In the genomic region with DNA sequence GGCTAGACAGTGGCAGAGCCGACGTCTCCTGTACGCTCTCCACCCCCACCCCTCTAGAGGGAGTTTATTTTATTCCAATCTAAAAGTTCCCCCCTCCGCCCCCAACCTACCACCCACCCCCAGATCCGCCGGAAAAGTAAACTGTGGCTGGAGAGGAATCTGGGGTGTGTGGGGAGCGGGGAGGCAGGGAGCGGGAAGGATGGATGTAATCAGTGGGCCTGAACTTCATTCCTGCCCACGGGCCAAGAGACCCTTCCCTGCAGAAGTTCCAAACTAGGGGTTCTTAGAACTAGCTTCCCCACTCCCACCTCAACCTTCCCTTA, we compare ENCODE assay signal across 7 cellular contexts.
DNase-seq lines count a peak whose midpoint lies in the region; ATAC-seq, FAIRE-seq and TF ChIP-seq lines count a peak whose summit lies in the region.

No MANE protein-coding gene starts in this region.

- H3K4me1 Mint-ChIP-seq in activated naive CD8-positive, alpha-beta T cell (ENCODE audit: low read depth) = peaks cover 51% of the 10 kb centered on the region
- peaks cover 38 to 45% of the 10 kb centered on the region in 2 donors for H3K4me1 Mint-ChIP-seq in stimulated activated naive B cell treated with anti-CD40 and anti-IgM and Interleukin-4, amounts not matched to agents 10 μg/mL and 1 μg/mL and 100 μg/mL, for 72 hours

- TF ChIP-seq POLR2A in H54 (IDR thresholded peaks at IDR 0.05; ENCODE audit: low read depth, low read length) = no peak

- peak overlapping the region; percentile 23; the same call in 1 of the 2 replicates for H3K4me3 ChIP-seq in HFF-Myc (replicated peaks; ENCODE audit: low read depth, low read length)
- H3K4me3 ChIP-seq in iPS-18c (ENCODE audit: insufficient read depth, low read depth, low read length) = peak overlapping the region; percentile 76

- H3K9me3 ChIP-seq in iPS-18c (ENCODE audit: control insufficient read depth, insufficient read depth, low read length) = no peaks in the 10 kb centered on the region

- no peaks in the 10 kb centered on the region for H3K9me3 Mint-ChIP-seq in activated naive CD8-positive, alpha-beta T cell (ENCODE audit: low read depth)
- H3K9me3 Mint-ChIP-seq in stimulated activated naive B cell treated with anti-CD40 and anti-IgM and Interleukin-4, amounts not matched to agents 10 μg/mL and 1 μg/mL and 100 μg/mL, for 72 hours = no peaks in the 10 kb centered on the region

- H3K27me3 Mint-ChIP-seq in activated naive CD8-positive, alpha-beta T cell = no peaks in the 10 kb centered on the region
- H3K27me3 Mint-ChIP-seq in stimulated activated naive B cell treated with anti-CD40 and anti-IgM and Interleukin-4, amounts not matched to agents 10 μg/mL and 1 μg/mL and 100 μg/mL, for 72 hours = no peaks in the 10 kb centered on the region

- H3K4me3 Mint-ChIP-seq in activated naive CD8-positive, alpha-beta T cell = peak overlapping the region; percentile 75
- H3K4me3 Mint-ChIP-seq in stimulated activated naive B cell treated with anti-CD40 and anti-IgM and Interleukin-4, amounts not matched to agents 10 μg/mL and 1 μg/mL and 100 μg/mL, for 72 hours = peak overlapping the region; percentile 78 to 96

- no peak for FAIRE-seq in H54 (lab: Jason Lieb, UNC)

- CTCF ChIA-PET in GM10248 (lab: Yijun Ruan, JAX) = interaction anchor here (1.0 to 1.6 kb wide), 2 partner anchors 18 to 135 kb away, joined by 3 to 4 read pairs; no protein-coding TSS in a partner anchor

- no peak for ATAC-seq in stimulated activated naive B cell treated with anti-CD40 and anti-IgM and Interleukin-4, amounts not matched to agents 10 μg/mL and 1 μg/mL and 100 μg/mL, for 72 hours (replicated peaks)
- no peak for ATAC-seq in GM21529 (IDR thresholded peaks at IDR 0.05; ENCODE audit: unreplicated experiment)

- POLR2A ChIA-PET in GM10248 (lab: Yijun Ruan, JAX) = no interaction called here

- no peak for DNase-seq in HFF-Myc (ENCODE audit: extremely low read depth, low read depth)
- DNase-seq in stimulated activated naive B cell treated with anti-CD40 and anti-IgM and Interleukin-4, amounts not matched to agents 10 μg/mL and 1 μg/mL and 100 μg/mL, for 72 hours = no peak
- no peak for DNase-seq in H54 (ENCODE audit: insufficient read length, low spot score)
- no peak for DNase-seq in GM10248 (ENCODE audit: extremely low spot score)

- TF ChIP-seq CTCF in HFF-Myc (IDR thresholded peaks at IDR 0.05; ENCODE audit: low read depth, low read length, missing control alignments) (no peak), GM10248 (IDR thresholded peaks at IDR 0.05; ENCODE audit: control extremely low read depth, extremely low read depth, low read depth, missing control alignments) (no peak)

- peak overlapping the region; percentile 87 for H3K27ac Mint-ChIP-seq in activated naive CD8-positive, alpha-beta T cell
- peak overlapping the region; percentile 96 for H3K27ac Mint-ChIP-seq in stimulated activated naive B cell treated with anti-CD40 and anti-IgM and Interleukin-4, amounts not matched to agents 10 μg/mL and 1 μg/mL and 100 μg/mL, for 72 hours

- peaks cover 13% of the 10 kb centered on the region for H3K36me3 Mint-ChIP-seq in activated naive CD8-positive, alpha-beta T cell
- H3K36me3 Mint-ChIP-seq in stimulated activated naive B cell treated with anti-CD40 and anti-IgM and Interleukin-4, amounts not matched to agents 10 μg/mL and 1 μg/mL and 100 μg/mL, for 72 hours = peaks cover 19 to 31% of the 10 kb centered on the region in 2 donors
